Comparison of ENCODE assay signal across 10 cellular contexts in genomic region chr10:95360122-95360715, GRCh38.
DNase-seq lines count a peak whose midpoint lies in the region; ATAC-seq, FAIRE-seq and TF ChIP-seq lines count a peak whose summit lies in the region.
"Had no signal": no experiment of that assay in that cellular context is flagged by ENCODE, and none has a peak within 500 bp of the region (broad histone marks: within the 10 kb centered on the region; RNA-seq: fewer than 3 reads in every experiment).

No MANE protein-coding gene starts in this region.

- H3K9ac ChIP-seq in KMS-11 = no peak overlapping the region
- no peak overlapping the region for H3K9ac ChIP-seq in HepG2 (ENCODE audit: insufficient read depth, low read depth, low read length)

- no peak for TF ChIP-seq RAD21 in HepG2 (CRISPR knock-in tag; IDR thresholded peaks at IDR 0.05)

- peak overlapping the region; percentile 11; the same call in 1 of the 2 replicates for H2AFZ ChIP-seq in KMS-11 (ENCODE audit: low read depth)
- H2AFZ ChIP-seq in HepG2 (ENCODE audit: low read length) = no peak overlapping the region

- TF ChIP-seq EP300 in HepG2 (IDR thresholded peaks at IDR 0.05; ENCODE audit: low read depth in 2 of 2, low read length in 2 of 2) (no peak), HepG2 (CRISPR knock-in tag; IDR thresholded peaks at IDR 0.05; ENCODE audit: borderline replicate concordance) (no peak)

- H3K27ac ChIP-seq in KMS-11 = no peak overlapping the region
- H3K27ac ChIP-seq in gastrocnemius medialis = peak overlapping the region; percentile 49 to 73 (median 64)
- H3K27ac ChIP-seq in aorta (ENCODE audit: low read depth in 1 of 2, low read length in 2 of 2) = peak overlapping the region in 1 of 2 donors; percentile 10
- no peak overlapping the region for H3K27ac ChIP-seq in HepG2 (ENCODE audit: extremely low read length, insufficient read depth, low read length)

- TF ChIP-seq POLR2A in gastrocnemius medialis (IDR thresholded peaks at IDR 0.05) = no peak
- TF ChIP-seq POLR2A in HepG2 (IDR thresholded peaks at IDR 0.05; ENCODE audit: insufficient read depth in 1 of 2, low read depth in 2 of 2, low read length in 2 of 2) = no peak

- H3K4me2 ChIP-seq in KMS-11 (no peak overlapping the region), HepG2 (ENCODE audit: low read depth, low read length) (no peak overlapping the region)

- in situ Hi-C loops in gastrocnemius medialis (cut with MboI; ENCODE audit: low sequenced_read_pairs in 4 of 4) = loop anchor here (5.0 to 25.0 kb wide), 6 partner anchors 113 to 223 kb away; no protein-coding TSS in a partner anchor
- in situ Hi-C loops in HepG2 (cut with HindIII; ENCODE audit: extremely low pct_ligation_motif_present, low pct_unique_long_range_greater_than_20kb) = loop anchor here (5.0 kb wide), 3 partner anchors 73 to 228 kb away; no protein-coding TSS in a partner anchor

- H3K27me3 ChIP-seq in KMS-11 (ENCODE audit: insufficient read depth, low read depth) (no peaks in the 10 kb centered on the region), bronchial epithelial cell (ENCODE audit: control insufficient read depth, insufficient read depth, low read length) (no peaks in the 10 kb centered on the region), gastrocnemius medialis (no peaks in the 10 kb centered on the region), aorta (ENCODE audit: control insufficient read depth in 1 of 2, insufficient read depth in 2 of 2, low read length in 1 of 2) (no peaks in the 10 kb centered on the region), HepG2 (ENCODE audit: control insufficient read depth in 1 of 2, insufficient read depth in 2 of 2, low read length in 2 of 2) (no peaks in the 10 kb centered on the region)

- no TSS peak for BruUV-seq in HepG2 (replicated peaks; lab: Mats Ljungman, UMichigan)

- H3K36me3 ChIP-seq in KMS-11 (ENCODE audit: insufficient read depth) (no peaks in the 10 kb centered on the region), bronchial epithelial cell (ENCODE audit: control insufficient read depth, insufficient read depth, low read length) (no peaks in the 10 kb centered on the region), gastrocnemius medialis (peaks cover 0 to 27% of the 10 kb centered on the region in 2 donors), aorta (ENCODE audit: control insufficient read depth in 1 of 2, insufficient read depth in 2 of 2, low read length in 1 of 2) (peaks cover 0 to 8% of the 10 kb centered on the region in 2 donors), HepG2 (replicated peaks in 1 of 2; ENCODE audit: control insufficient read depth in 1 of 2, insufficient read depth in 2 of 2, low read length in 2 of 2) (peaks cover 17 to 27% of the 10 kb centered on the region in 2 experiments; a peak in 4 of 5 replicates)

- peaks cover 23% of the 10 kb centered on the region for H3K4me1 ChIP-seq in KMS-11 (ENCODE audit: low read depth, poor library complexity, severe bottlenecking)
- peaks cover 7 to 12% of the 10 kb centered on the region in 2 donors for H3K4me1 ChIP-seq in gastrocnemius medialis
- H3K4me1 ChIP-seq in aorta (ENCODE audit: control insufficient read depth in 1 of 2, insufficient read depth in 2 of 2, low read length in 2 of 2) = peaks cover 0 to 8% of the 10 kb centered on the region in 2 donors
- peaks cover 37% of the 10 kb centered on the region for H3K4me1 ChIP-seq in HepG2 (ENCODE audit: insufficient read depth, low read length)

- no peaks in the 10 kb centered on the region for H4K20me1 ChIP-seq in KMS-11 (ENCODE audit: insufficient read depth)
- H4K20me1 ChIP-seq in HepG2 (ENCODE audit: insufficient read depth, low read length) = no peaks in the 10 kb centered on the region

- H3K9me3 ChIP-seq in gastrocnemius medialis (no peaks in the 10 kb centered on the region), aorta (ENCODE audit: control insufficient read depth, low read length) (no peaks in the 10 kb centered on the region), HepG2 (ENCODE audit: low read length) (no peaks in the 10 kb centered on the region)

- H3K79me2 ChIP-seq in KMS-11 (ENCODE audit: insufficient read depth, low read depth) (no peaks in the 10 kb centered on the region), HepG2 (ENCODE audit: insufficient read depth, low read length) (no peaks in the 10 kb centered on the region)

- CTCF ChIA-PET in HepG2 (lab: Yijun Ruan, JAX; ENCODE audit: low intra/inter-chr PET ratio, low total read pairs) = no interaction called here

- no peak for ATAC-seq in gastrocnemius medialis
- ATAC-seq in aorta (ENCODE audit: low FRiP score) = no peak
- ATAC-seq in HepG2 = no peak
- ATAC-seq: effector memory CD8-positive, alpha-beta T cell had no signal

- no peak overlapping the region for H3K4me3 ChIP-seq in KMS-11 (IDR thresholded peaks at IDR 0.05; ENCODE audit: insufficient read depth, low read depth, low read length)
- no peak overlapping the region for H3K4me3 ChIP-seq in bronchial epithelial cell (ENCODE audit: low read depth, low read length)
- no peak overlapping the region for H3K4me3 ChIP-seq in gastrocnemius medialis
- H3K4me3 ChIP-seq in aorta (ENCODE audit: low read length in 2 of 2) = no peak overlapping the region
- H3K4me3 ChIP-seq in HepG2 (replicated peaks in 1 of 3; ENCODE audit: insufficient read depth in 1 of 3, low read depth in 2 of 3, low read length in 3 of 3) = no peak overlapping the region

- intact Hi-C loops in gastrocnemius medialis (cut with DNase I; ENCODE audit: low total_unique reads) = loop anchor here (5.0 kb wide), 2 partner anchors 73 to 153 kb away; no protein-coding TSS in a partner anchor
- intact Hi-C loops in aorta (cut with DNase I) = loop anchor here (5.0 to 10.0 kb wide), 2 partner anchors 115 to 173 kb away; no protein-coding TSS in a partner anchor
- intact Hi-C loops in HepG2 (cut with micrococcal nuclease; ENCODE audit: unreplicated experiment) = loop anchor here (5.0 kb wide), 1 partner anchor 398 kb away; no protein-coding TSS in a partner anchor

- FAIRE-seq in bronchial epithelial cell (lab: Jason Lieb, UNC) = no peak
- no peak for FAIRE-seq in HepG2 (lab: Jason Lieb, UNC)

- POLR2A ChIA-PET in HepG2 (lab: Yijun Ruan, JAX) = interaction anchor here (1.1 kb wide), 1 partner anchor 13 kb away, joined by 3 read pairs; no protein-coding TSS in a partner anchor

- no peak for TF ChIP-seq CTCF in KMS-11 (conservative IDR thresholded peaks at IDR 0.05; ENCODE audit: low read depth, low read length)
- TF ChIP-seq CTCF in bronchial epithelial cell (IDR thresholded peaks at IDR 0.05; ENCODE audit: insufficient read depth, low read length, severe bottlenecking) = no peak
- no peak for TF ChIP-seq CTCF in gastrocnemius medialis (IDR thresholded peaks at IDR 0.05 in 4 of 5, conservative IDR thresholded peaks at IDR 0.05 in 1 of 5)
- no peak for TF ChIP-seq CTCF in HepG2 (CRISPR knock-in tag; IDR thresholded peaks at IDR 0.05)

- DNase-seq in NCI-H82 (lab: John Stamatoyannopoulos, UW) = peak; percentile 16
- DNase-seq in NCI-H82 treated with DMSO at 0.1 percent for 48 hours (lab: John Stamatoyannopoulos, UW; ENCODE audit: unreplicated experiment) = no peak
- DNase-seq in bronchial epithelial cell (ENCODE audit: low read depth) = peak; percentile 50
- DNase-seq in gastrocnemius medialis = no peak
- no peak for DNase-seq in aorta
- no peak for DNase-seq in HepG2 (ENCODE audit: low spot score)
- DNase-seq in SW 1271 (lab: John Stamatoyannopoulos, UW) = no peak
- DNase-seq: effector memory CD8-positive, alpha-beta T cell; stimulated activated CD4-positive, alpha-beta T cell treated with anti-CD3 and anti-CD28 coated beads, Interleukin-4, amount 100 ng/mL, for 4 hours had no signal

TF ChIP-seq in HepG2, 621 proteins besides CTCF, POLR2A, EP300 and RAD21:
- TF ChIP-seq HHEX (CRISPR knock-in tag; IDR thresholded peaks at IDR 0.05) (no peak), TBL1XR1 (IDR thresholded peaks at IDR 0.05; ENCODE audit: borderline replicate concordance, low read length, partially characterized antibody) (no peak), GZF1 (CRISPR knock-in tag; IDR thresholded peaks at IDR 0.05) (no peak)

Comparison
In these comparisons a context has a peak if more than half of its experiments do, and no peak if none do; other contexts are left out.
1. DNase-seq: peak in NCI-H82 (single experiment) and bronchial epithelial cell (single experiment); none in NCI-H82 treated with DMSO at 0.1 percent for 48 hours (single experiment), gastrocnemius medialis (0 of 2), aorta (0 of 2), HepG2 (single experiment) and SW 1271 (0 of 2).
2. H3K27ac ChIP-seq: peak in gastrocnemius medialis (4 of 4); none in KMS-11 (single experiment) and HepG2 (single experiment).